1 cellular context compared by ENCODE assay signal in genomic region chr1:14678011-14678638, GRCh38.
TF ChIP-seq lines count a peak whose summit lies in the region.

No MANE protein-coding gene starts in this region.

TF ChIP-seq in GM23338, 12 proteins besides CTCF, POLR2A, EP300 and RAD21 (continued from another document):
- TF ChIP-seq ZNF462 (CRISPR knock-in tag; IDR thresholded peaks at IDR 0.05), result no peak
- TF ChIP-seq POLR2AphosphoS5 (IDR thresholded peaks at IDR 0.05; ENCODE audit: low read depth), result no peak
- no peak for TF ChIP-seq CREB1 (CRISPR knock-in tag; IDR thresholded peaks at IDR 0.05; ENCODE audit: low read depth)
- no peak for TF ChIP-seq STAT1 (IDR thresholded peaks at IDR 0.05; ENCODE audit: unreplicated experiment)
- TF ChIP-seq ETS1 (IDR thresholded peaks at IDR 0.05), result no peak
- no peak for TF ChIP-seq NANOG (IDR thresholded peaks at IDR 0.05; ENCODE audit: borderline replicate concordance)
- TF ChIP-seq ZNF114 (CRISPR knock-in tag; IDR thresholded peaks at IDR 0.05), result no peak
- no peak for TF ChIP-seq JUNB (IDR thresholded peaks at IDR 0.05; ENCODE audit: unreplicated experiment)
- no peak for TF ChIP-seq REST (IDR thresholded peaks at IDR 0.05; ENCODE audit: unreplicated experiment)
- no peak for TF ChIP-seq EZH2phosphoT487 (IDR thresholded peaks at IDR 0.05; ENCODE audit: unreplicated experiment)
- no peak for TF ChIP-seq EZH2 (IDR thresholded peaks at IDR 0.05; ENCODE audit: low read depth, unreplicated experiment)
